In genomic region chr1:24901791-24902470, GRCh38 we compare ENCODE assay signal across 14 cellular contexts. TPM values are rescaled to one million over a fixed set of nuclear protein-coding genes. Genes with fewer than 3 reads are reported as not detected.
DNase-seq lines count a peak whose midpoint lies in the region; ATAC-seq and TF ChIP-seq lines count a peak whose summit lies in the region.
"Had no signal": no experiment of that assay in that cellular context is flagged by ENCODE, and none has a peak within 500 bp of the region (broad histone marks: within the 10 kb centered on the region; RNA-seq: fewer than 3 reads in every experiment).

No MANE protein-coding gene starts in this region.

- H3K36me3 ChIP-seq in osteoblast (ENCODE audit: insufficient read depth, low read length) = no peaks in the 10 kb centered on the region
- H3K36me3 ChIP-seq: WERI-Rb-1 had no signal

- peaks cover 36% of the 10 kb centered on the region for H3K4me1 Mint-ChIP-seq in activated naive CD8-positive, alpha-beta T cell treated with anti-CD3 and anti-CD28 coated beads for 36 hours

- no peak overlapping the region for H3K4me3 Mint-ChIP-seq in activated naive CD8-positive, alpha-beta T cell treated with anti-CD3 and anti-CD28 coated beads for 36 hours

- H3K36me3 Mint-ChIP-seq in activated naive CD8-positive, alpha-beta T cell treated with anti-CD3 and anti-CD28 coated beads for 36 hours = peaks cover 28% of the 10 kb centered on the region

- H3K79me2 ChIP-seq in osteoblast (ENCODE audit: insufficient read depth, low read length) = no peaks in the 10 kb centered on the region

- H3K27me3 ChIP-seq in osteoblast (ENCODE audit: insufficient read depth, low read length) = no peaks in the 10 kb centered on the region

- H2AFZ ChIP-seq in osteoblast (ENCODE audit: low read length) = no peak overlapping the region

- no peak overlapping the region for H3K27ac ChIP-seq in osteoblast (ENCODE audit: low read depth, low read length)
- H3K27ac ChIP-seq: esophagus squamous epithelium, HL-60, WERI-Rb-1 had no signal

- no peak for TF ChIP-seq CTCF in GM10248 (IDR thresholded peaks at IDR 0.05; ENCODE audit: control extremely low read depth, extremely low read depth, low read depth, missing control alignments)
- TF ChIP-seq CTCF in osteoblast (IDR thresholded peaks at IDR 0.05; ENCODE audit: extremely low read depth, low read depth, low read length) = no peak

- POLR2A ChIA-PET in GM10248 (lab: Yijun Ruan, JAX) = no interaction called here

- DNase-seq in GM10248 (ENCODE audit: extremely low spot score) (peak; percentile 17), osteoblast (ENCODE audit: insufficient read length, low spot score, missing footprints) (peak; percentile 81), NCI-H187 (lab: John Stamatoyannopoulos, UW) (no peak)
- no peak for DNase-seq in activated naive CD8-positive, alpha-beta T cell treated with anti-CD3 and anti-CD28 coated beads for 36 hours
- DNase-seq in stimulated activated naive CD4-positive, alpha-beta T cell (lab: John Stamatoyannopoulos, UW) = no peak
- DNase-seq: esophagus squamous epithelium, mesendoderm, NCI-H2081, WERI-Rb-1 had no signal

- peak; percentile 34 for TF ChIP-seq POLR2A in GM19099 (IDR thresholded peaks at IDR 0.05; ENCODE audit: extremely low read depth, insufficient read length, low read depth)

- no peaks in the 10 kb centered on the region for H3K4me1 ChIP-seq in osteoblast (ENCODE audit: insufficient read depth, low read length)
- H3K4me1 ChIP-seq: esophagus squamous epithelium had no signal

- ATAC-seq in GM19467 (IDR thresholded peaks at IDR 0.05; ENCODE audit: unreplicated experiment) = no peak

- CTCF ChIA-PET in GM10248 (lab: Yijun Ruan, JAX) = interaction anchor here (1.0 to 1.4 kb wide), 2 partner anchors 16 to 200 kb away, joined by 3 to 4 read pairs; no protein-coding TSS in a partner anchor

- H3K9me3 Mint-ChIP-seq in activated naive CD8-positive, alpha-beta T cell treated with anti-CD3 and anti-CD28 coated beads for 36 hours = no peaks in the 10 kb centered on the region

- no peak overlapping the region for H3K4me2 ChIP-seq in osteoblast (ENCODE audit: insufficient read depth, low read length)

- H3K4me3 ChIP-seq in osteoblast (ENCODE audit: insufficient read depth, low read length) = no peak overlapping the region
- H3K4me3 ChIP-seq: esophagus squamous epithelium, SK-N-MC had no signal

- H3K27me3 Mint-ChIP-seq in activated naive CD8-positive, alpha-beta T cell treated with anti-CD3 and anti-CD28 coated beads for 36 hours = peaks cover 13% of the 10 kb centered on the region

- H3K9me3 ChIP-seq in osteoblast (ENCODE audit: low read depth, low read length) = no peaks in the 10 kb centered on the region
- H3K9me3 ChIP-seq: esophagus squamous epithelium had no signal

- H3K27ac Mint-ChIP-seq in activated naive CD8-positive, alpha-beta T cell treated with anti-CD3 and anti-CD28 coated beads for 36 hours = peak overlapping the region; percentile 85
- H3K27ac Mint-ChIP-seq: progenitor cell of endocrine pancreas had no signal

- H4K20me1 ChIP-seq in osteoblast (ENCODE audit: insufficient read depth, low read length) = no peaks in the 10 kb centered on the region

RNA-seq across cellular contexts. Expression of gene RUNX3, which starts 28.1 kb away (rescaled TPM):
- total RNA-seq in activated naive CD8-positive, alpha-beta T cell treated with anti-CD3 and anti-CD28 coated beads for 36 hours = 100 to 1,000 TPM; 144 TPM
- 1.8 and 3.6 TPM in 2 replicates for total RNA-seq in osteoblast
- total RNA-seq: progenitor cell of endocrine pancreas had no signal

Comparison
In these comparisons a context has a peak if more than half of its experiments do, and no peak if none do; other contexts are left out.
1. DNase-seq: peak in GM10248 (single experiment) and osteoblast (single experiment); none in activated naive CD8-positive, alpha-beta T cell treated with anti-CD3 and anti-CD28 coated beads for 36 hours (single experiment), NCI-H187 (0 of 2) and stimulated activated naive CD4-positive, alpha-beta T cell (0 of 6).
2. RNA of gene RUNX3, which starts 28.1 kb away (total RNA-seq): 144 TPM in activated naive CD8-positive, alpha-beta T cell treated with anti-CD3 and anti-CD28 coated beads for 36 hours; 1.8 to 3.6 TPM in osteoblast; every median in the first group is over 10 times any median in the second.